ENCODE assay signal across 11 cellular contexts in genomic region chr3:183745300-183746098, GRCh38. TPM values are rescaled to one million over a fixed set of nuclear protein-coding genes. Genes with fewer than 3 reads are reported as not detected.
DNase-seq lines count a peak whose midpoint lies in the region; ATAC-seq and TF ChIP-seq lines count a peak whose summit lies in the region.
"Had no signal": no experiment of that assay in that cellular context is flagged by ENCODE, and none has a peak within 500 bp of the region (broad histone marks: within the 10 kb centered on the region; RNA-seq: fewer than 3 reads in every experiment).

No MANE protein-coding gene starts in this region.

- peak overlapping the region; percentile 80 for H3K27ac Mint-ChIP-seq in osteocyte (ENCODE audit: unreplicated experiment)

- H3K36me3 ChIP-seq in SJCRH30, result peaks cover 53% of the 10 kb centered on the region
- H3K36me3 ChIP-seq: prostate gland had no signal

- H3K4me3 ChIP-seq in SJCRH30, result no peak overlapping the region
- H3K4me3 ChIP-seq: prostate gland had no signal

- H3K9me3 Mint-ChIP-seq in osteocyte (ENCODE audit: unreplicated experiment), result peaks cover 5% of the 10 kb centered on the region

- H3K4me1 ChIP-seq in SJCRH30, result peaks cover 6% of the 10 kb centered on the region; the same call in 1 of the 2 replicates
- H3K4me1 ChIP-seq: prostate gland had no signal

- no peaks in the 10 kb centered on the region for H3K27me3 Mint-ChIP-seq in osteocyte (ENCODE audit: unreplicated experiment)

- ATAC-seq in GM21367 (IDR thresholded peaks at IDR 0.05; ENCODE audit: unreplicated experiment), result no peak

- TF ChIP-seq CTCF in osteocyte (IDR thresholded peaks at IDR 0.05), result no peak

- H3K27ac ChIP-seq in SJCRH30, result peak overlapping the region; percentile 26
- H3K27ac ChIP-seq: prostate gland had no signal

- no peak overlapping the region for H3K4me3 Mint-ChIP-seq in osteocyte (ENCODE audit: unreplicated experiment)

- peak; percentile 64 for DNase-seq in ELF-1 (ENCODE audit: low read depth, low spot score)
- DNase-seq in SJCRH30, result peak; percentile 5 to 11
- peak; percentile 61 for DNase-seq in foreskin melanocyte
- DNase-seq in osteocyte (ENCODE audit: extremely low spot score, unreplicated experiment), result no peak
- no peak for DNase-seq in NCI-H748 treated with DMSO at 0.1 percent for 48 hours (lab: John Stamatoyannopoulos, UW)
- no peak for DNase-seq in occipital lobe (lab: John Stamatoyannopoulos, UW)
- DNase-seq: activated CD4-positive, alpha-beta T cell treated with anti-CD3 and anti-CD28 coated beads, Interleukin-2, amount 50 U/mL, for 1 hour; COR-L47; NK-92 treated with Interleukin-12 subunit alpha and Interleukin-12 subunit beta, amount 100 ng/mL, for 24 hours had no signal

- no peaks in the 10 kb centered on the region for H3K27me3 ChIP-seq in SJCRH30

- no peaks in the 10 kb centered on the region for H3K9me3 ChIP-seq in SJCRH30 (replicated peaks)
- H3K9me3 ChIP-seq: prostate gland had no signal

- peaks cover 23% of the 10 kb centered on the region for H3K36me3 Mint-ChIP-seq in osteocyte (ENCODE audit: unreplicated experiment)

- H3K4me1 Mint-ChIP-seq in osteocyte (ENCODE audit: unreplicated experiment), result peaks cover 18% of the 10 kb centered on the region

RNA-seq across cellular contexts. Expression of gene YEATS2, which starts 47.9 kb away (rescaled TPM):
- total RNA-seq in SJCRH30 (2014; rRNA removed; shearing (Covaris generic)), result 38.1 and 38.3 TPM in 2 replicates
- 40.8 and 41.4 TPM in 2 replicates for total RNA-seq in osteocyte
- total RNA-seq in occipital lobe, result 62.1 TPM

Comparison
In these comparisons a context has a peak if more than half of its experiments do, and no peak if none do; other contexts are left out.
1. DNase-seq: peak in ELF-1 (single experiment), SJCRH30 (2 of 2) and foreskin melanocyte (single experiment); none in osteocyte (single experiment), NCI-H748 treated with DMSO at 0.1 percent for 48 hours (single experiment) and occipital lobe (single experiment).